In genomic region chr11:86116386-86116726, GRCh38 we compare ENCODE assay signal across 8 cellular contexts. TPM values are rescaled to one million over a fixed set of nuclear protein-coding genes. Genes with fewer than 3 reads are reported as not detected.
DNase-seq lines count a peak whose midpoint lies in the region; ATAC-seq and TF ChIP-seq lines count a peak whose summit lies in the region.

No MANE protein-coding gene starts in this region.

- in situ Hi-C loops in GM23248 (cut with MboI) = no loop called here

- peak overlapping the region; percentile 47 for H3K4me3 ChIP-seq in GM23248
- no peak overlapping the region for H3K4me3 ChIP-seq in choroid plexus epithelial cell (ENCODE audit: low read depth, low read length)
- no peak overlapping the region for H3K4me3 ChIP-seq in coronary artery
- no peak overlapping the region for H3K4me3 ChIP-seq in GM23338

- no peak overlapping the region for H3K27ac Mint-ChIP-seq in GM23338

- peak overlapping the region; percentile 21 for H2AFZ ChIP-seq in GM23248
- H2AFZ ChIP-seq in GM23338 = no peak overlapping the region

- H3K4me2 ChIP-seq in GM23248 (ENCODE audit: unreplicated experiment) (peak overlapping the region; percentile 81), GM23338 (no peak overlapping the region)

- peaks cover 3% of the 10 kb centered on the region; the same call in 1 of the 3 replicates for H3K36me3 Mint-ChIP-seq in GM23338 (ENCODE audit: low read depth)

- 1 to 11% methylated on average over 4 of the region's 4 CpGs for WGBS in GM23248 (ENCODE audit: low coverage in 1 of 2, low lambda C conversion rate in 2 of 2, missing lambda C conversion rate in 2 of 2), 2 experiments

- H4K20me1 ChIP-seq in GM23248 (ENCODE audit: insufficient read depth) (no peaks in the 10 kb centered on the region), GM23338 (replicated peaks; ENCODE audit: insufficient read depth) (no peaks in the 10 kb centered on the region)

- H3K9ac ChIP-seq in GM23248 = peak overlapping the region; percentile 72

- no peaks in the 10 kb centered on the region for H3K27me3 Mint-ChIP-seq in GM23338 (ENCODE audit: insufficient read depth, low read depth, poor library complexity)

- H3F3A ChIP-seq in GM23248 (ENCODE audit: insufficient read depth) (peaks cover 26% of the 10 kb centered on the region), GM23338 (replicated peaks; ENCODE audit: low read depth) (no peaks in the 10 kb centered on the region)

- no peaks in the 10 kb centered on the region for H3K4me1 Mint-ChIP-seq in GM23338

- TF ChIP-seq CTCF in choroid plexus epithelial cell (conservative IDR thresholded peaks at IDR 0.05; ENCODE audit: low read depth, low read length) = no peak
- no peak for TF ChIP-seq CTCF in coronary artery (IDR thresholded peaks at IDR 0.05)
- no peak for TF ChIP-seq CTCF in GM23338 (conservative IDR thresholded peaks at IDR 0.05; ENCODE audit: low read depth in 2 of 2)

- ATAC-seq in GM18511 (IDR thresholded peaks at IDR 0.05; ENCODE audit: unreplicated experiment) (peak; percentile 88), GM23338 (no peak)
- ATAC-seq in stimulated activated naive CD8-positive, alpha-beta T cell treated with anti-CD3 and anti-CD28 coated beads, Interleukin-15, Interleukin-2, amounts not matched to agents 100 U/mL and 50 U/mL, for 24 hours = peak; percentile 95

- no peak overlapping the region for H3K4me3 Mint-ChIP-seq in GM23338

- H3K27ac ChIP-seq in GM23248 (peak overlapping the region; percentile 90), coronary artery (no peak overlapping the region), GM23338 (ENCODE audit: low read depth) (no peak overlapping the region)

- DNase-seq in GM23248 (peak; percentile 90), NCI-H226 (peak; percentile 96), choroid plexus epithelial cell (ENCODE audit: low read depth) (peak; percentile 81), coronary artery (ENCODE audit: low spot score) (no peak), Kasumi-1 (lab: John Stamatoyannopoulos, UW) (no peak), GM23338 (ENCODE audit: low spot score) (no peak)
- DNase-seq in stimulated activated naive CD8-positive, alpha-beta T cell treated with anti-CD3 and anti-CD28 coated beads, Interleukin-15, Interleukin-2, amounts not matched to agents 100 U/mL and 50 U/mL, for 24 hours = peak; percentile 34

- peaks cover 34% of the 10 kb centered on the region for H3K4me1 ChIP-seq in GM23248 (ENCODE audit: insufficient read depth)
- no peaks in the 10 kb centered on the region for H3K4me1 ChIP-seq in GM23338 (ENCODE audit: insufficient read depth)

- H3K36me3 ChIP-seq in GM23248 (ENCODE audit: low read depth) (no peaks in the 10 kb centered on the region), GM23338 (ENCODE audit: insufficient read depth) (no peaks in the 10 kb centered on the region)

- no peaks in the 10 kb centered on the region for H3K9me3 ChIP-seq in GM23248 (ENCODE audit: low read depth)

- no peaks in the 10 kb centered on the region for H3K79me2 ChIP-seq in GM23248 (ENCODE audit: insufficient read depth)
- no peaks in the 10 kb centered on the region for H3K79me2 ChIP-seq in GM23338 (replicated peaks; ENCODE audit: insufficient read depth)

- H3K9me2 ChIP-seq in GM23248 (ENCODE audit: insufficient read depth) (no peaks in the 10 kb centered on the region), GM23338 (ENCODE audit: insufficient read depth) (no peaks in the 10 kb centered on the region)

- H3K9me3 Mint-ChIP-seq in GM23338 = peaks cover 5% of the 10 kb centered on the region

- H3K27me3 ChIP-seq in GM23248 (replicated peaks; ENCODE audit: insufficient read depth) (no peaks in the 10 kb centered on the region), GM23338 (ENCODE audit: insufficient read depth) (no peaks in the 10 kb centered on the region)

TF ChIP-seq in GM23338, 12 proteins besides CTCF, POLR2A, EP300 and RAD21:
- TF ChIP-seq CREB1 (CRISPR knock-in tag; IDR thresholded peaks at IDR 0.05; ENCODE audit: low read depth) = no peak

RNA-seq across cellular contexts. Expression of gene PICALM, which starts 47.5 kb away (rescaled TPM):
- total RNA-seq in GM23248 (2014; rRNA removed; shearing (Covaris generic)) = 277 and 310 TPM in 2 replicates
- polyA plus RNA-seq in GM23248 (2016; fragmentation: Nextera tagmentation; extraction: Ambion mirVana) = 69.7 and 73.2 TPM in 2 replicates
- 134 and 150 TPM in 2 replicates for total RNA-seq in GM23338 (2014; rRNA removed; shearing (Covaris generic))
- 21.0 and 27.9 TPM in 2 replicates for polyA plus RNA-seq in GM23338 (2016; fragmentation: Nextera tagmentation; extraction: Ambion mirVana)

Comparison
In these comparisons a context has a peak if more than half of its experiments do, and no peak if none do; other contexts are left out.
1. DNase-seq: peak in GM23248 (single experiment), NCI-H226 (single experiment), choroid plexus epithelial cell (single experiment) and stimulated activated naive CD8-positive, alpha-beta T cell treated with anti-CD3 and anti-CD28 coated beads, Interleukin-15, Interleukin-2, amounts not matched to agents 100 U/mL and 50 U/mL, for 24 hours (single experiment); none in coronary artery (single experiment), Kasumi-1 (0 of 2) and GM23338 (single experiment).